13 cellular contexts compared by ENCODE assay signal in the genomic region with DNA sequence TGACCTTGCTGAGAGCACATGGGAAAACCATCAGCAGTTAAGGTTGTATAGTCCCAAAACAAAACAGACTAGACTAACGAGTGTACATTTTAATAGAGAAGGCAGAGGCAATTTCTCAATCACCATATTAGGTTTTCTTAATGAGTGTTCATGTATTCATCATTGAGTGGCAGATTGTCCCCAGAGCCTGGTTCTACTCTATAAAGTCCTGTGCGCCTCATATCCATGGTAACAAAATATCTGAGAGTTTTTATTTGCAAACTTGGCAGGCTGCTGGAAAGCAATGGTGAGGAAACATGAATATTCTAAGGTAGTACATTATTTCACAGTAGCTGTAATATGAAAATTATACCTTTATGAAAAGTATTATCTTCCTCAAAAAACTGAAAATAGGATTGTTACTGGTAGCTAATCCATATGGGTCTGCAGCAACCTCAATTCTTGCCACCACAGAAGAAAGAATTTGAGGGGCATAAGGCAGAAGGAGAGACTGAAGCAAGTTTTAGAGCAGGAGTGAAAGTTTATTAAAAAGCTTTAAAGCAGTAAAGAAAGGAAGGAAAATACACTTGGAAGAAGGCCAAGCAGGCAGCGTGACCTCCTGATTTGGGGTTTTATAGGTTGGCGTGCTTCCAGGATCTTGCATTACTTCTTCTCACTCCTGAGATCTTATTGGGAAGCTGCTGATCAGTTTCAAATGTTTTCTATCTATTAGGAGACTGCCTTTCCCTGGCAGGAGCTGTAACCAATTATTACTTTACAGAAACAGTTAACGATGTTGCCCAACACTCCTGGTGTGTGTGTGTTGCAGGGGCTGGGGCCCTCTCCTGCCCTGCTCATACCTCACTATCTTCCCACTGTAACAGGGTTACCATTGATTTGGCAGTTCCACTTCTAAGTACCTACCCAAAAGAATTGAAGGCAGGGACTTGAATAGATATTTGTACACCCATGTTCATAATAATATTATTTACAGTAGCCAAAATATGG.
DNase-seq lines count a peak whose midpoint lies in the region; TF ChIP-seq lines count a peak whose summit lies in the region.
"Had no signal": no experiment of that assay in that cellular context is flagged by ENCODE, and none has a peak within 500 bp of the region (broad histone marks: within the 10 kb centered on the region; RNA-seq: fewer than 3 reads in every experiment).

No MANE protein-coding gene starts in this region.

- no peaks in the 10 kb centered on the region for H3K27me3 ChIP-seq in effector memory CD4-positive, alpha-beta T cell (replicated peaks; ENCODE audit: control insufficient read depth, insufficient read depth, low read length, poor library complexity, severe bottlenecking)

- H3K9ac ChIP-seq in SK-N-MC (ENCODE audit: insufficient read length), result peak overlapping the region; percentile 43
- H3K9ac ChIP-seq: parathyroid adenoma had no signal

- H3K4me1 Mint-ChIP-seq in T-helper 2 cell treated with Interferon-gamma antibody and Interleukin-4, amounts not matched to agents 5 μg/mL and 100 μg/mL, for 36 hours (ENCODE audit: low read depth), result no peaks in the 10 kb centered on the region

- H3K4me3 Mint-ChIP-seq in T-helper 2 cell treated with Interferon-gamma antibody and Interleukin-4, amounts not matched to agents 5 μg/mL and 100 μg/mL, for 36 hours, result no peak overlapping the region
- H3K4me3 Mint-ChIP-seq: activated naive CD8-positive, alpha-beta T cell had no signal

- H3K4me1 ChIP-seq in effector memory CD4-positive, alpha-beta T cell (ENCODE audit: control insufficient read depth, insufficient read depth, low read length, poor library complexity, severe bottlenecking), result no peaks in the 10 kb centered on the region
- H3K4me1 ChIP-seq: parathyroid adenoma had no signal

- no peaks in the 10 kb centered on the region for H3K36me3 ChIP-seq in SK-N-MC (ENCODE audit: insufficient read depth, low read length)
- no peaks in the 10 kb centered on the region for H3K36me3 ChIP-seq in effector memory CD4-positive, alpha-beta T cell (ENCODE audit: control insufficient read depth, insufficient read depth, low read length)

- H3K36me3 Mint-ChIP-seq in T-helper 2 cell treated with Interferon-gamma antibody and Interleukin-4, amounts not matched to agents 5 μg/mL and 100 μg/mL, for 36 hours (ENCODE audit: low read depth), result no peaks in the 10 kb centered on the region

- DNase-seq in AG20443 (ENCODE audit: low spot score) (peak; percentile 38), M059J (ENCODE audit: low read depth) (peak; percentile 75), SK-N-MC (ENCODE audit: low read depth, low spot score) (no peak), iris pigment epithelial cell (ENCODE audit: low read depth) (peak; percentile 36), coronary artery (ENCODE audit: low spot score) (no peak), NCI-H510A treated with DMSO at 0.1 percent for 48 hours (lab: John Stamatoyannopoulos, UW) (no peak)
- DNase-seq in T-helper 2 cell treated with Interferon-gamma antibody and Interleukin-4, amounts not matched to agents 5 μg/mL and 100 μg/mL, for 36 hours (ENCODE audit: low spot score), result no peak
- DNase-seq in effector memory CD4-positive, alpha-beta T cell, result no peak
- DNase-seq: activated CD4-positive, alpha-beta T cell treated with anti-CD3 and anti-CD28 coated beads, Interleukin-2, amount 50 U/mL, for 4 hours; C1 segment of cervical spinal cord; islet precursor cell had no signal

- peak overlapping the region; percentile 93 for H3K27ac ChIP-seq in SK-N-MC
- no peak overlapping the region for H3K27ac ChIP-seq in coronary artery
- no peak overlapping the region for H3K27ac ChIP-seq in effector memory CD4-positive, alpha-beta T cell (ENCODE audit: insufficient read depth, low read length, poor library complexity, severe bottlenecking)
- H3K27ac ChIP-seq: parathyroid adenoma had no signal

- H3K9me3 Mint-ChIP-seq in T-helper 2 cell treated with Interferon-gamma antibody and Interleukin-4, amounts not matched to agents 5 μg/mL and 100 μg/mL, for 36 hours, result peaks cover 9% of the 10 kb centered on the region

- H3K27me3 Mint-ChIP-seq in T-helper 2 cell treated with Interferon-gamma antibody and Interleukin-4, amounts not matched to agents 5 μg/mL and 100 μg/mL, for 36 hours (ENCODE audit: low read depth), result peaks cover 5% of the 10 kb centered on the region
- H3K27me3 Mint-ChIP-seq: activated naive CD8-positive, alpha-beta T cell had no signal

- no peaks in the 10 kb centered on the region for H3K9me3 ChIP-seq in SK-N-MC (ENCODE audit: low read depth, low read length)
- no peaks in the 10 kb centered on the region for H3K9me3 ChIP-seq in effector memory CD4-positive, alpha-beta T cell (ENCODE audit: control insufficient read depth, low read length)

- H3K27ac Mint-ChIP-seq in T-helper 2 cell treated with Interferon-gamma antibody and Interleukin-4, amounts not matched to agents 5 μg/mL and 100 μg/mL, for 36 hours, result no peak overlapping the region
- H3K27ac Mint-ChIP-seq: activated naive CD8-positive, alpha-beta T cell had no signal

- H3K4me3 ChIP-seq in SK-N-MC (peak overlapping the region; percentile 74), coronary artery (no peak overlapping the region)
- H3K4me3 ChIP-seq in effector memory CD4-positive, alpha-beta T cell (ENCODE audit: insufficient read depth, low read depth, low read length, poor library complexity, severe bottlenecking), result no peak overlapping the region

- TF ChIP-seq CTCF in coronary artery (IDR thresholded peaks at IDR 0.05), result no peak

Comparison
In these comparisons a context has a peak if more than half of its experiments do, and no peak if none do; other contexts are left out.
1. DNase-seq: peak in AG20443 (single experiment), M059J (single experiment) and iris pigment epithelial cell (single experiment); none in SK-N-MC (single experiment), T-helper 2 cell treated with Interferon-gamma antibody and Interleukin-4, amounts not matched to agents 5 μg/mL and 100 μg/mL, for 36 hours (single experiment), coronary artery (single experiment), NCI-H510A treated with DMSO at 0.1 percent for 48 hours (single experiment) and effector memory CD4-positive, alpha-beta T cell (0 of 3).